1 cellular context compared by ENCODE assay signal in the genomic region with DNA sequence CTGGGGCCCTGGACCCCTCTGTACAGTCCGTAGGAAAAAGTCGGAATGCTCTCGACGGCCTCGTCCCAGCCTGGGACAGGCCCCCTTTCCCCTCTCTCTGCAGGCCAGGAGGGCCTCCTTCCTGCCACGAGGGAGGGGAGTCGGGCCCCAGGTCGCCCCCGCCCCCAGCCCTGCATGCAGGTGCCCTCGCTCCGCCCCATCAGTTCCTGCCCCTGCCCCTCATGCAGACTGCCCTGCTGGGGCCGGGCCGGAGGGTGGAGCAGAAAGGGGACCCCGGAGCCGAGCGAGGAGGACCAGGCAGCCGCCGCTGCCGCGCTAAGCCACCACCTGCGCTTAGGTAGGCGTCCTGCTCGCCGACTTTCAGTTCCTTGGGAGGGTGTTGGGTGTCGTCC.
TF ChIP-seq lines count a peak whose summit lies in the region.

No MANE protein-coding gene starts in this region.

TF ChIP-seq in SK-N-SH treated with all-trans-retinoic acid at 6 μM for 48 hours, 23 proteins besides CTCF, POLR2A, EP300 and RAD21 (continued from another document):
- no peak for TF ChIP-seq PATZ1 (CRISPR knock-in tag; IDR thresholded peaks at IDR 0.05; ENCODE audit: borderline replicate concordance)
- TF ChIP-seq CSRNP3 (CRISPR knock-in tag; IDR thresholded peaks at IDR 0.05), result no peak
- TF ChIP-seq ZC3H10 (CRISPR knock-in tag; IDR thresholded peaks at IDR 0.05), result no peak
- TF ChIP-seq PPARA (CRISPR knock-in tag; IDR thresholded peaks at IDR 0.05; ENCODE audit: borderline replicate concordance), result no peak
